ENCODE assay signal across 26 cellular contexts in genomic region chr3:122057676-122058075, GRCh38. TPM values are rescaled to one million over a fixed set of nuclear protein-coding genes. Genes with fewer than 3 reads are reported as not detected.
DNase-seq lines count a peak whose midpoint lies in the region; TF ChIP-seq lines count a peak whose summit lies in the region.
"Had no signal": no experiment of that assay in that cellular context is flagged by ENCODE, and none has a peak within 500 bp of the region (broad histone marks: within the 10 kb centered on the region; RNA-seq: fewer than 3 reads in every experiment).

No MANE protein-coding gene starts in this region.

- peaks cover 0 to 6% (median 0%) of the 10 kb centered on the region in 7 donors for H3K9me3 Mint-ChIP-seq in CD14-positive monocyte

- DNase-seq in CD14-positive monocyte (ENCODE audit: low spot score) (no peak), GM12865 (ENCODE audit: low read depth) (no peak), OCI-LY7 (ENCODE audit: low spot score) (no peak), osteoblast (ENCODE audit: insufficient read length, low spot score, missing footprints) (peak; percentile 30), NCI-H446 (lab: John Stamatoyannopoulos, UW) (no peak), dorsolateral prefrontal cortex (no peak), RKO (ENCODE audit: low spot score) (no peak)
- DNase-seq: AML-193; C1 segment of cervical spinal cord; Calu3; CD8-positive, alpha-beta memory T cell; DND-41; MV-4-11; NCI-H1105; NCI-H1436 treated with DMSO at 0.1 percent for 48 hours; NCI-H187 treated with DMSO at 0.1 percent for 48 hours; NCI-H2171 treated with DMSO at 0.1 percent for 48 hours; NCI-H345; NCI-H524 treated with DMSO at 0.1 percent for 48 hours; NCI-H82; OCI-M1; Peyer's patch; SK-N-SH; T-helper 2 cell had no signal

- H2AFZ ChIP-seq in OCI-LY7 (ENCODE audit: low read length) (no peak overlapping the region), osteoblast (ENCODE audit: low read length) (no peak overlapping the region)

- no TSS peak for BruUV-seq in OCI-LY7 (replicated peaks; lab: Mats Ljungman, UMichigan)

- H3K4me1 ChIP-seq in OCI-LY7 (ENCODE audit: insufficient read depth, low read length, poor library complexity, severe bottlenecking) (peaks cover 57% of the 10 kb centered on the region), osteoblast (ENCODE audit: insufficient read depth, low read length) (no peaks in the 10 kb centered on the region)
- H3K4me1 ChIP-seq: Peyer's patch had no signal

- H3K9me3 ChIP-seq in OCI-LY7 (ENCODE audit: low read length) (no peaks in the 10 kb centered on the region), osteoblast (ENCODE audit: low read depth, low read length) (no peaks in the 10 kb centered on the region)
- H3K9me3 ChIP-seq: Peyer's patch, SK-N-SH had no signal

- peaks cover 0 to 4% (median 2%) of the 10 kb centered on the region in 3 donors for H3K27me3 Mint-ChIP-seq in CD14-positive monocyte (ENCODE audit: low read depth in 3 of 3)

- no peaks in the 10 kb centered on the region for H3K27me3 ChIP-seq in osteoblast (ENCODE audit: insufficient read depth, low read length)
- peaks cover 0 to 9% (median 0%) of the 10 kb centered on the region in 45 donors for H3K27me3 ChIP-seq in dorsolateral prefrontal cortex
- H3K27me3 ChIP-seq: Peyer's patch had no signal

- peaks cover 59% of the 10 kb centered on the region for H3K4me1 Mint-ChIP-seq in CD14-positive monocyte
- H3K4me1 Mint-ChIP-seq: CD8-positive, alpha-beta memory T cell had no signal

- no peak for TF ChIP-seq CTCF in CD14-positive monocyte (IDR thresholded peaks at IDR 0.05)
- TF ChIP-seq CTCF in GM12865 (IDR thresholded peaks at IDR 0.05; ENCODE audit: insufficient read depth, low read depth, low read length, missing control alignments), result no peak
- no peak for TF ChIP-seq CTCF in OCI-LY7 (conservative IDR thresholded peaks at IDR 0.05; ENCODE audit: low read length)
- TF ChIP-seq CTCF in osteoblast (IDR thresholded peaks at IDR 0.05; ENCODE audit: extremely low read depth, low read depth, low read length), result no peak
- TF ChIP-seq CTCF in dorsolateral prefrontal cortex (IDR thresholded peaks at IDR 0.05 in 54 of 56, conservative IDR thresholded peaks at IDR 0.05 in 2 of 56; ENCODE audit: low read depth in 1 of 56, partially characterized antibody in 56 of 56), result no peak

- H3K4me3 ChIP-seq in GM12865 (ENCODE audit: low read depth, low read length) (peak overlapping the region; percentile 61), OCI-LY7 (ENCODE audit: low read depth, low read length, poor library complexity, severe bottlenecking) (peak overlapping the region; percentile 9), osteoblast (ENCODE audit: insufficient read depth, low read length) (no peak overlapping the region), dorsolateral prefrontal cortex (peak overlapping the region in 2 of 59 donors; percentile 37 to 39)
- H3K4me3 ChIP-seq: Peyer's patch had no signal

- intact Hi-C loops in CD14-positive monocyte (cut with micrococcal nuclease) (loop anchor here (5.0 to 10.0 kb wide), 4 partner anchors 35 to 175 kb away; no protein-coding TSS in a partner anchor), OCI-LY7 (cut with micrococcal nuclease; ENCODE audit: unreplicated experiment) (loop anchor here (5.0 kb wide), 1 partner anchor 60 kb away; no protein-coding TSS in a partner anchor), dorsolateral prefrontal cortex (cut with DNase I) (no loop called here)

- peak overlapping the region; percentile 18 to 99 (median 72) for H3K27ac Mint-ChIP-seq in CD14-positive monocyte
- H3K27ac Mint-ChIP-seq: CD8-positive, alpha-beta memory T cell had no signal

- no peaks in the 10 kb centered on the region; the same call in 1 of the 2 replicates for H3K9me2 ChIP-seq in OCI-LY7 (ENCODE audit: insufficient read depth, low read length)
- H3K9me2 ChIP-seq: SK-N-SH had no signal

- peak overlapping the region; percentile 86 to 97 for H3K4me3 Mint-ChIP-seq in CD14-positive monocyte
- H3K4me3 Mint-ChIP-seq: CD8-positive, alpha-beta memory T cell had no signal

- peaks cover 61% of the 10 kb centered on the region; the same call in 1 of the 2 replicates for H3K79me2 ChIP-seq in OCI-LY7 (ENCODE audit: insufficient read depth, low read depth, low read length)
- H3K79me2 ChIP-seq in osteoblast (ENCODE audit: insufficient read depth, low read length), result no peaks in the 10 kb centered on the region

- H4K20me1 ChIP-seq in OCI-LY7 (ENCODE audit: insufficient read depth, low read length), result no peaks in the 10 kb centered on the region
- no peaks in the 10 kb centered on the region for H4K20me1 ChIP-seq in osteoblast (ENCODE audit: insufficient read depth, low read length)

- H3K36me3 Mint-ChIP-seq in CD14-positive monocyte, result peaks cover 29 to 37% of the 10 kb centered on the region in 2 donors
- H3K36me3 Mint-ChIP-seq: CD8-positive, alpha-beta memory T cell had no signal

- CTCF ChIA-PET in OCI-LY7 (lab: Charles Lee; ENCODE audit: unreplicated experiment), result no interaction called here

- POLR2A ChIA-PET in OCI-LY7 (lab: Charles Lee), result interaction anchor here (1.0 to 4.8 kb wide), 4 partner anchors 9 to 33 kb away, joined by 3 to 43 read pairs (median 10); no protein-coding TSS in a partner anchor

- peaks cover 22% of the 10 kb centered on the region for H3K36me3 ChIP-seq in OCI-LY7 (ENCODE audit: insufficient read depth, low read length)
- H3K36me3 ChIP-seq in osteoblast (ENCODE audit: insufficient read depth, low read length), result no peaks in the 10 kb centered on the region
- H3K36me3 ChIP-seq: Peyer's patch had no signal

- H3K27ac ChIP-seq in OCI-LY7 (ENCODE audit: low read depth, low read length, poor library complexity, severe bottlenecking) (no peak overlapping the region), osteoblast (ENCODE audit: low read depth, low read length) (no peak overlapping the region), dorsolateral prefrontal cortex (no peak overlapping the region)
- H3K27ac ChIP-seq: Peyer's patch had no signal

- H3K4me2 ChIP-seq in OCI-LY7 (ENCODE audit: low read length) (peak overlapping the region; percentile 96), osteoblast (ENCODE audit: insufficient read depth, low read length) (no peak overlapping the region)
- H3K4me2 ChIP-seq: SK-N-SH had no signal

RNA-seq across cellular contexts. Expression of gene CD86, which starts 2.5 kb away (rescaled TPM):
- polyA plus RNA-seq in CD14-positive monocyte, result 100 to 1,000 TPM; 273 to 321 TPM
- total RNA-seq in OCI-LY7 (2014; rRNA removed; shearing (Covaris generic)), result 10.8 and 13.5 TPM in 2 replicates
- total RNA-seq in OCI-LY7 (2022) (18.9 and 22.2 TPM in 2 replicates), osteoblast (0.29 TPM in 1 of 2 replicates, not detected in the other), dorsolateral prefrontal cortex (10 to 100 TPM in 6 of 120 experiments, 1 to 10 TPM in 113, under 1 TPM in 1; 0.95 to 13.5 (median 3.9) TPM)
- total RNA-seq: Calu3, HT-29 had no signal
- polyA plus RNA-seq: AG04450; CD8-positive, alpha-beta memory T cell; SK-N-SH had no signal

RNA-seq across cellular contexts. Expression of gene ILDR1, which starts 35.6 kb away (rescaled TPM):
- polyA plus RNA-seq in CD14-positive monocyte, result under 1 TPM; 0.12 to 0.28 TPM
- 1.1 and 2.4 TPM in 2 replicates for total RNA-seq in OCI-LY7 (2014; rRNA removed; shearing (Covaris generic))
- total RNA-seq in OCI-LY7 (2022) (2.5 and 2.6 TPM in 2 replicates), osteoblast (not detected in 2 replicates), dorsolateral prefrontal cortex (under 1 TPM in 5 of 120 experiments, not detected in 115; 0.17 to 0.37 (median 0.29) TPM)
- total RNA-seq: CD8-positive, alpha-beta memory T cell had no signal
- polyA plus RNA-seq: AG04450; CD8-positive, alpha-beta memory T cell had no signal

Comparison
In these comparisons a context has a peak if more than half of its experiments do, and no peak if none do; other contexts are left out.
1. intact Hi-C loops: an anchor here in CD14-positive monocyte (5.0 to 10.0 kb wide) and OCI-LY7 (5.0 kb wide); none called in dorsolateral prefrontal cortex.